Comparison of ENCODE assay signal across 3 cellular contexts in the genomic region with DNA sequence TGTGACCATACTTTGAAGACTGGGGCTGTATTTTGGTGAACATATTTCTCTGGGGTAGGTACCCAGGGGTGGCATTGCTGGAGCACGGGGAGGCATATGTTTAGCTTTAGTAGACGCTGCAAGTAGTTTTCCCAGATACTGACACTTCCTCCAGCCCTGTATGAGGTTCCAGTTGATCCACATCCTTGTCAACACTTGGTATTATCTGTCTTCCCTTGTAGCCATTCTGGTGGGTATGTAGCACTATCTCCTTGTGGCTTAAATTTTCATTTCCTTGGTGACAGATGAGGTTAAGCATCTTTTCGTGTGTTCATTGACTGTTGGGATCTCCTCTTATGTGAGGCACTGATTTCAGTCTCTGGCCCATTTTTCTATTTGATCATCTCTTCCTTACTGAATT.
TF ChIP-seq lines count a peak whose summit lies in the region.

No MANE protein-coding gene starts in this region.

TF ChIP-seq in HepG2, 621 proteins besides CTCF, POLR2A, EP300 and RAD21:
- TF ChIP-seq ZNF7 (CRISPR knock-in tag; IDR thresholded peaks at IDR 0.05) (peak; percentile 80), ATF1 (CRISPR knock-in tag; IDR thresholded peaks at IDR 0.05) (no peak), MED8 (CRISPR knock-in tag; IDR thresholded peaks at IDR 0.05; ENCODE audit: insufficient replicate concordance) (no peak), YEATS4 (CRISPR knock-in tag; IDR thresholded peaks at IDR 0.05; ENCODE audit: borderline replicate concordance) (no peak), MTF2 (CRISPR knock-in tag; IDR thresholded peaks at IDR 0.05; ENCODE audit: borderline replicate concordance) (no peak), FOXK2 (IDR thresholded peaks at IDR 0.05) (no peak)
- TF ChIP-seq, protein P1, sequence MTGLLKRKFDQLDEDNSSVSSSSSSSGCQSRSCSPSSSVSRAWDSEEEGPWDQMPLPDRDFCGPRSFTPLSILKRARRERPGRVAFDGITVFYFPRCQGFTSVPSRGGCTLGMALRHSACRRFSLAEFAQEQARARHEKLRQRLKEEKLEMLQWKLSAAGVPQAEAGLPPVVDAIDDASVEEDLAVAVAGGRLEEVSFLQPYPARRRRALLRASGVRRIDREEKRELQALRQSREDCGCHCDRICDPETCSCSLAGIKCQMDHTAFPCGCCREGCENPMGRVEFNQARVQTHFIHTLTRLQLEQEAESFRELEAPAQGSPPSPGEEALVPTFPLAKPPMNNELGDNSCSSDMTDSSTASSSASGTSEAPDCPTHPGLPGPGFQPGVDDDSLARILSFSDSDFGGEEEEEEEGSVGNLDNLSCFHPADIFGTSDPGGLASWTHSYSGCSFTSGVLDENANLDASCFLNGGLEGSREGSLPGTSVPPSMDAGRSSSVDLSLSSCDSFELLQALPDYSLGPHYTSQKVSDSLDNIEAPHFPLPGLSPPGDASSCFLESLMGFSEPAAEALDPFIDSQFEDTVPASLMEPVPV (CRISPR knock-in tag; IDR thresholded peaks at IDR 0.05): no peak
- TF ChIP-seq, protein P2, sequence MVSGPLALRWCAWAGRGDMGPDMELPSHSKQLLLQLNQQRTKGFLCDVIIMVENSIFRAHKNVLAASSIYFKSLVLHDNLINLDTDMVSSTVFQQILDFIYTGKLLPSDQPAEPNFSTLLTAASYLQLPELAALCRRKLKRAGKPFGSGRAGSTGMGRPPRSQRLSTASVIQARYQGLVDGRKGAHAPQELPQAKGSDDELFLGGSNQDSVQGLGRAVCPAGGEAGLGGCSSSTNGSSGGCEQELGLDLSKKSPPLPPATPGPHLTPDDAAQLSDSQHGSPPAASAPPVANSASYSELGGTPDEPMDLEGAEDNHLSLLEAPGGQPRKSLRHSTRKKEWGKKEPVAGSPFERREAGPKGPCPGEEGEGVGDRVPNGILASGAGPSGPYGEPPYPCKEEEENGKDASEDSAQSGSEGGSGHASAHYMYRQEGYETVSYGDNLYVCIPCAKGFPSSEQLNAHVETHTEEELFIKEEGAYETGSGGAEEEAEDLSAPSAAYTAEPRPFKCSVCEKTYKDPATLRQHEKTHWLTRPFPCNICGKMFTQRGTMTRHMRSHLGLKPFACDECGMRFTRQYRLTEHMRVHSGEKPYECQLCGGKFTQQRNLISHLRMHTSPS (CRISPR knock-in tag; IDR thresholded peaks at IDR 0.05; ENCODE audit: low read depth): no peak
TF ChIP-seq in HepG2: peak in this region for 1.

TF ChIP-seq in A549, 52 proteins besides CTCF, POLR2A, EP300 and RAD21:
- TF ChIP-seq FOSB (CRISPR knock-in tag; IDR thresholded peaks at IDR 0.05): no peak
- peak; percentile 63 for TF ChIP-seq ZFP36 (IDR thresholded peaks at IDR 0.05; ENCODE audit: borderline replicate concordance, partially characterized antibody)
- no peak for TF ChIP-seq ZSCAN20 (CRISPR knock-in tag; IDR thresholded peaks at IDR 0.05)
TF ChIP-seq in A549: peak in this region for 1.

TF ChIP-seq in K562, 482 proteins besides CTCF, POLR2A, EP300 and RAD21:
- no peak for TF ChIP-seq CHD1 (IDR thresholded peaks at IDR 0.05; ENCODE audit: low read length)
- no peak for TF ChIP-seq ARID1B (IDR thresholded peaks at IDR 0.05)
- TF ChIP-seq SUPT5H (IDR thresholded peaks at IDR 0.05): no peak
- no peak for TF ChIP-seq ZZZ3 (IDR thresholded peaks at IDR 0.05)
- TF ChIP-seq TEAD4 (IDR thresholded peaks at IDR 0.05; ENCODE audit: low read length): no peak
- TF ChIP-seq TEAD4 (CRISPR knock-in tag; IDR thresholded peaks at IDR 0.05; ENCODE audit: borderline replicate concordance): no peak
- TF ChIP-seq, protein P3, sequence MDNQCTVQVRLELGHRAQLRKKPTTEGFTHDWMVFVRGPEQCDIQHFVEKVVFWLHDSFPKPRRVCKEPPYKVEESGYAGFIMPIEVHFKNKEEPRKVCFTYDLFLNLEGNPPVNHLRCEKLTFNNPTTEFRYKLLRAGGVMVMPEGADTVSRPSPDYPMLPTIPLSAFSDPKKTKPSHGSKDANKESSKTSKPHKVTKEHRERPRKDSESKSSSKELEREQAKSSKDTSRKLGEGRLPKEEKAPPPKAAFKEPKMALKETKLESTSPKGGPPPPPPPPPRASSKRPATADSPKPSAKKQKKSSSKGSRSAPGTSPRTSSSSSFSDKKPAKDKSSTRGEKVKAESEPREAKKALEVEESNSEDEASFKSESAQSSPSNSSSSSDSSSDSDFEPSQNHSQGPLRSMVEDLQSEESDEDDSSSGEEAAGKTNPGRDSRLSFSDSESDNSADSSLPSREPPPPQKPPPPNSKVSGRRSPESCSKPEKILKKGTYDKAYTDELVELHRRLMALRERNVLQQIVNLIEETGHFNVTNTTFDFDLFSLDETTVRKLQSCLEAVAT (IDR thresholded peaks at IDR 0.05): no peak
- peak; percentile 33 for TF ChIP-seq RBM25 (IDR thresholded peaks at IDR 0.05; ENCODE audit: low read depth, low read length, severe bottlenecking)
- TF ChIP-seq ZFP36 (IDR thresholded peaks at IDR 0.05; ENCODE audit: low read depth, low read length, partially characterized antibody): peak; percentile 61
TF ChIP-seq in K562: peak in this region for 2.
